Comparison of ENCODE assay signal across 19 cellular contexts in the genomic region with DNA sequence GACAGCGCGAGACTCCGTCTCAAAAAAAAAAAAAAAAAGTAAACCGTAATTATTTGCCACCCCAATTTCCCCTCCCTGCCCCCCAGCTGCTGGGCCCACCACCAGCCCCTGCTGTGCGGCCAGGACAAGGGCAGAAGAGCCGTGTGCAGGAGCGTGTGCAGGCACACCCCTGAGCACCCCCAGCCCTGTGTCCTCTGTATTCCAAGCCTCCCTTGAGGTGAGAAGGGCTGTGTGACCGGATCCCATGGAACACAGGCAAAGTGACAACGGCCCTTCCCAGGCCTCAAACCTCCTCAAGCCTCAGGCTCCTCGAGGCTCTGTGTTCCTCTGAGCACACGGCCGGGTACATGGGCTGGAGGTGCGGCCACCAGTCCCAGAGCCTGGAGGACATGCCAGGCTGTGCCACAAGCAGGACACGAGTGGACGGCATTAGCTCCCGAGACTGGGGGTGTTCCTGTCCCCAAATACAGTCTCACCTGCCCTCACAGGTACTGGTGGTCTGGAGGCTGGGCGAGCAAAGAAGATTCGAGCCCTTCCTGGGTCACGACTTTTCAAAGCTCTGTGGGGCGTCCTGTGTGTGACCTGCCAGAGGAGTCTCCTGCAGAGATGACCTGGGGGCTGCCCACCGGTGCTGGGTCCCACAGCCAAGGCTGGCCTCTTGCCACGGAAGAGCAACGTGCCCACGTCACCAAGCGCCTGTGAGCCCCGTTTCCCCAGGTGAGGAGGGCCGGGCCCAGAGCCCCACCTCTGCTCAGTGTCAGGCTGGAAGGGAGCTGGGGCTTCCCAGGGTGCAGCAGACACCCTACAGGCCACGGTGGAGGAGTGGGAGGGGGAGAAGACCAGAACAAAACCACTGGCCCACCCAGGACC. TPM values are rescaled to one million over a fixed set of nuclear protein-coding genes. Genes with fewer than 3 reads are reported as not detected.
DNase-seq lines count a peak whose midpoint lies in the region; ATAC-seq and TF ChIP-seq lines count a peak whose summit lies in the region.
"Had no signal": no experiment of that assay in that cellular context is flagged by ENCODE, and none has a peak within 500 bp of the region (broad histone marks: within the 10 kb centered on the region; RNA-seq: fewer than 3 reads in every experiment).

No MANE protein-coding gene starts in this region.

- no peaks in the 10 kb centered on the region for H3K27me3 Mint-ChIP-seq in osteocyte (ENCODE audit: unreplicated experiment)
- H3K27me3 Mint-ChIP-seq in activated T-cell treated with anti-CD3 and anti-CD28 coated beads, Interleukin-2, amount 50 U/mL, for 4 hours (ENCODE audit: low read depth): peaks cover 5% of the 10 kb centered on the region

- no peaks in the 10 kb centered on the region for H3K4me1 ChIP-seq in right atrium auricular region
- H3K4me1 ChIP-seq: Caco-2 had no signal

- H3K4me3 ChIP-seq in right atrium auricular region: no peak overlapping the region
- H3K4me3 ChIP-seq: BLaER1 had no signal

- no peaks in the 10 kb centered on the region for H3K9me3 Mint-ChIP-seq in osteocyte (ENCODE audit: unreplicated experiment)
- H3K9me3 Mint-ChIP-seq in activated T-cell treated with anti-CD3 and anti-CD28 coated beads, Interleukin-2, amount 50 U/mL, for 4 hours: no peaks in the 10 kb centered on the region
- H3K9me3 Mint-ChIP-seq: CD4-positive, CD25-positive, alpha-beta regulatory T cell; CD8-positive, alpha-beta T cell had no signal

- H3K36me3 Mint-ChIP-seq in osteocyte (ENCODE audit: unreplicated experiment): no peaks in the 10 kb centered on the region
- H3K36me3 Mint-ChIP-seq in activated T-cell treated with anti-CD3 and anti-CD28 coated beads, Interleukin-2, amount 50 U/mL, for 4 hours (ENCODE audit: insufficient read depth): no peaks in the 10 kb centered on the region
- H3K36me3 Mint-ChIP-seq: CD4-positive, CD25-positive, alpha-beta regulatory T cell; CD8-positive, alpha-beta T cell had no signal

- no peak overlapping the region for H3K27ac Mint-ChIP-seq in osteocyte (ENCODE audit: unreplicated experiment)
- H3K27ac Mint-ChIP-seq: B cell; CD4-positive, CD25-positive, alpha-beta regulatory T cell; CD8-positive, alpha-beta T cell had no signal

- no peaks in the 10 kb centered on the region for H3K4me1 Mint-ChIP-seq in osteocyte (ENCODE audit: unreplicated experiment)
- H3K4me1 Mint-ChIP-seq in activated T-cell treated with anti-CD3 and anti-CD28 coated beads, Interleukin-2, amount 50 U/mL, for 4 hours (ENCODE audit: low read depth): peaks cover 5% of the 10 kb centered on the region
- H3K4me1 Mint-ChIP-seq: B cell had no signal

- intact Hi-C loops in Right ventricle myocardium inferior (cut with DNase I): no loop called here

- no peak for ATAC-seq in Right ventricle myocardium inferior
- ATAC-seq in activated T-cell treated with anti-CD3 and anti-CD28 coated beads, Interleukin-2, amount 50 U/mL, for 4 hours: no peak
- no peak for ATAC-seq in GM21526 (IDR thresholded peaks at IDR 0.05; ENCODE audit: low FRiP score, unreplicated experiment)
- ATAC-seq: CD8-positive, alpha-beta T cell had no signal

- no peaks in the 10 kb centered on the region for H3K9me3 ChIP-seq in right atrium auricular region
- H3K9me3 ChIP-seq: BLaER1, Caco-2 had no signal

- no peak overlapping the region for H3K27ac ChIP-seq in right atrium auricular region
- H3K27ac ChIP-seq: 22Rv1, BLaER1, C4-2B had no signal

- no peak overlapping the region for H3K4me3 Mint-ChIP-seq in osteocyte (ENCODE audit: unreplicated experiment)
- H3K4me3 Mint-ChIP-seq in activated T-cell treated with anti-CD3 and anti-CD28 coated beads, Interleukin-2, amount 50 U/mL, for 4 hours: no peak overlapping the region
- H3K4me3 Mint-ChIP-seq: B cell; CD4-positive, CD25-positive, alpha-beta regulatory T cell; CD8-positive, alpha-beta T cell had no signal

- H3K27me3 ChIP-seq in right atrium auricular region: no peaks in the 10 kb centered on the region

- no peak for TF ChIP-seq CTCF in right atrium auricular region (IDR thresholded peaks at IDR 0.05)
- no peak for TF ChIP-seq CTCF in osteocyte (IDR thresholded peaks at IDR 0.05)

- no peaks in the 10 kb centered on the region for H3K36me3 ChIP-seq in right atrium auricular region
- H3K36me3 ChIP-seq: BLaER1 had no signal

- DNase-seq in right atrium auricular region (ENCODE audit: low spot score) (peak; percentile 42), Right ventricle myocardium inferior (ENCODE audit: missing footprints) (no peak), mesenteric fat pad (ENCODE audit: low spot score) (peak; percentile 72), osteocyte (ENCODE audit: extremely low spot score, unreplicated experiment) (peak; percentile 76), pons (ENCODE audit: low spot score) (no peak), superior temporal gyrus (ENCODE audit: extremely low spot score) (no peak)
- no peak for DNase-seq in activated T-cell treated with anti-CD3 and anti-CD28 coated beads, Interleukin-2, amount 50 U/mL, for 4 hours
- DNase-seq: Caco-2; CD4-positive, CD25-positive, alpha-beta regulatory T cell; CD8-positive, alpha-beta T cell; DMS153; DND-41; GOT3; HCEC 1CT had no signal

RNA-seq across cellular contexts. Expression of a gene that starts 47.1 kb away (rescaled TPM):
- total RNA-seq in right atrium auricular region: 1 to 10 TPM; 5.2 to 9.1 TPM
- 4.1 TPM for total RNA-seq in Right ventricle myocardium inferior
- total RNA-seq in mesenteric fat pad: 11.5 TPM
- 19.7 and 22.4 TPM in 2 replicates for total RNA-seq in osteocyte
- 10 to 100 TPM; 16.3 to 18.3 (median 16.6) TPM for total RNA-seq in activated T-cell treated with anti-CD3 and anti-CD28 coated beads, Interleukin-2, amount 50 U/mL, for 4 hours

Comparison
In these comparisons a context has a peak if more than half of its experiments do, and no peak if none do; other contexts are left out.
1. DNase-seq: peak in right atrium auricular region (single experiment), mesenteric fat pad (single experiment) and osteocyte (single experiment); none in Right ventricle myocardium inferior (single experiment), pons (single experiment), superior temporal gyrus (single experiment) and activated T-cell treated with anti-CD3 and anti-CD28 coated beads, Interleukin-2, amount 50 U/mL, for 4 hours (single experiment).